In the genomic region with DNA sequence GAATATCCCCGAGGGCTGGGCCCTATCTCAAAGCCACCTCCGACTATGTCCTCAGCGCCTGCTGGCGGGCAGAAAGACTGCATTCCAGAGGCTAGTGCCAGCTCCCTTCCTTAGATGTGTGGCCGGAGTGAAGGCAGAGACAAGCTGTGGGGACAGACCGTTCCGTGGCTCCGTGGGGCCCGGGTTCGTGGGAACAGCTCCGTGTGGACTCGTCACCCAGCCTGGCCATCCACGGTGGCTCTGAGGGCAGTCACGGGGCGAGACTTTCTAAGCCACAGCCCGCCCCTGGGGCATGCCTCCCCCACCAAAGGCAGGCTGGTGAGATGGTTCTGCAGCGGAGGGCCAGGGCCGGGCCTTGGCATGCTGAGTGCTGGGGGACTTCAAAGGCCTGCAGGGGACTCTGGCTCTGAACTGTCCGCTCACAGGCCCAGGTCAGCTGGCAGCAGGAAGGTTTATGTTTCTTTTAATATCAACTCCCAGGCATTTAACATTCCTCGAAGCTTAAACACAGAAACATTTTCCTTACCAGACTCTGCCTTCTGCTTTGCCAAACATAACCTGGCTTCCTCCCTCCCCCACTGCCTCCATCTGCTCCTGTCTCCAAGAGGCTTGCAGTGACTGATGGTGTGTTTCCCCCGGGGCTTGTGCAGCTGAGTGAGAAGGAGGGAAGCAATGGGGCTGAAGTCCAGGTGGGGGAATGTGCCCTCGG, we compare ENCODE assay signal across 1 cellular context.
TF ChIP-seq lines count a peak whose summit lies in the region.

No MANE protein-coding gene starts in this region.

TF ChIP-seq in endothelial cell of umbilical vein, 7 proteins besides CTCF, POLR2A, EP300 and RAD21 (continued from another document):
- TF ChIP-seq GATA2 (IDR thresholded peaks at IDR 0.05; ENCODE audit: insufficient read depth, insufficient read length, low read depth, low read length): no peak
